ENCODE assay signal across 8 cellular contexts in genomic region chr1:20640183-20640597, GRCh38. TPM values are rescaled to one million over a fixed set of nuclear protein-coding genes. Genes with fewer than 3 reads are reported as not detected.
DNase-seq lines count a peak whose midpoint lies in the region; FAIRE-seq and TF ChIP-seq lines count a peak whose summit lies in the region.

No MANE protein-coding gene starts in this region.

- H3K27ac Mint-ChIP-seq in astrocyte (ENCODE audit: unreplicated experiment), result no peak overlapping the region

- peaks cover 13% of the 10 kb centered on the region for H4K20me1 ChIP-seq in astrocyte (ENCODE audit: insufficient read depth, low read length)

- no peaks in the 10 kb centered on the region for H3K4me1 Mint-ChIP-seq in astrocyte (ENCODE audit: low read depth, unreplicated experiment)

- H3K4me2 ChIP-seq in astrocyte (ENCODE audit: low read length), result no peak overlapping the region

- no peaks in the 10 kb centered on the region for H3K9me3 ChIP-seq in astrocyte (ENCODE audit: insufficient read depth, low read depth, low read length)

- peaks cover 3% of the 10 kb centered on the region for H3K79me2 ChIP-seq in astrocyte (ENCODE audit: insufficient read depth, low read length)

- no peak overlapping the region for H2AFZ ChIP-seq in astrocyte (ENCODE audit: low read depth, low read length)

- H3K27ac ChIP-seq in astrocyte (ENCODE audit: low read depth, low read length), result no peak overlapping the region

- H3K9ac ChIP-seq in astrocyte (ENCODE audit: low read length), result no peak overlapping the region

- H3K36me3 Mint-ChIP-seq in astrocyte (ENCODE audit: low read depth, unreplicated experiment), result peaks cover 27% of the 10 kb centered on the region

- FAIRE-seq in astrocyte (lab: Jason Lieb, UNC), result no peak

- TF ChIP-seq CTCF in LNCAP (IDR thresholded peaks at IDR 0.05) (peak; percentile 62), astrocyte (IDR thresholded peaks at IDR 0.05; ENCODE audit: insufficient read depth, low read depth, low read length) (peak; percentile 78)

- no peak overlapping the region for H3K4me3 Mint-ChIP-seq in astrocyte (ENCODE audit: unreplicated experiment)

- H3K4me3 ChIP-seq in astrocyte (ENCODE audit: insufficient read depth, low read depth, low read length), result no peak overlapping the region

- H3K36me3 ChIP-seq in astrocyte (ENCODE audit: insufficient read depth, low read length), result peaks cover 9% of the 10 kb centered on the region

- DNase-seq in GM03348 (ENCODE audit: low spot score) (peak; percentile 77), T follicular helper cell (ENCODE audit: low read depth) (peak; percentile 37), astrocyte (ENCODE audit: low read depth) (no peak), hippocampal formation (lab: John Stamatoyannopoulos, UW) (peak; percentile 14 to 43), posterior vena cava (ENCODE audit: low spot score) (no peak), DMS79 (lab: John Stamatoyannopoulos, UW) (no peak)
- DNase-seq in stimulated activated CD4-positive, alpha-beta T cell treated with anti-CD3 and anti-CD28 coated beads, Interleukin-15, amount 100 ng/mL, for 1 hour (ENCODE audit: low read depth in 1 of 2, low spot score in 1 of 2), result peak; percentile 12 to 20

- intact Hi-C loops in posterior vena cava (cut with DNase I), result loop anchor here (5.0 kb wide), 2 partner anchors 63 to 118 kb away; no protein-coding TSS in a partner anchor

- no peaks in the 10 kb centered on the region for H3K27me3 ChIP-seq in astrocyte (ENCODE audit: insufficient read depth, low read length)

- H3K9me3 Mint-ChIP-seq in astrocyte (ENCODE audit: unreplicated experiment), result no peaks in the 10 kb centered on the region

- H3K4me1 ChIP-seq in astrocyte (ENCODE audit: insufficient read depth, low read length), result no peaks in the 10 kb centered on the region

- no peaks in the 10 kb centered on the region for H3K27me3 Mint-ChIP-seq in astrocyte (ENCODE audit: low read depth, unreplicated experiment)

RNA-seq across cellular contexts. Expression of gene PINK1, which starts 6.9 kb away (rescaled TPM):
- total RNA-seq in astrocyte (25.0 and 25.6 TPM in 2 replicates), posterior vena cava (10 to 100 TPM; 64.8 to 95.9 TPM)

RNA-seq across cellular contexts. Expression of gene DDOST, which starts 21.0 kb away (rescaled TPM):
- total RNA-seq in astrocyte, result 327 and 331 TPM in 2 replicates
- total RNA-seq in posterior vena cava, result 100 to 1,000 TPM; 118 to 164 TPM

RNA-seq across cellular contexts. Expression of gene CDA, which starts 51.3 kb away (rescaled TPM):
- total RNA-seq in astrocyte, result not detected in 2 replicates
- total RNA-seq in posterior vena cava, result 1 to 10 TPM; 5.0 to 9.1 TPM

Comparison
In these comparisons a context has a peak if more than half of its experiments do, and no peak if none do; other contexts are left out.
1. DNase-seq: peak in GM03348 (single experiment), T follicular helper cell (single experiment), hippocampal formation (2 of 2) and stimulated activated CD4-positive, alpha-beta T cell treated with anti-CD3 and anti-CD28 coated beads, Interleukin-15, amount 100 ng/mL, for 1 hour (2 of 2); none in astrocyte (single experiment), posterior vena cava (single experiment) and DMS79 (single experiment).